ENCODE assay signal across 22 cellular contexts in the genomic region with DNA sequence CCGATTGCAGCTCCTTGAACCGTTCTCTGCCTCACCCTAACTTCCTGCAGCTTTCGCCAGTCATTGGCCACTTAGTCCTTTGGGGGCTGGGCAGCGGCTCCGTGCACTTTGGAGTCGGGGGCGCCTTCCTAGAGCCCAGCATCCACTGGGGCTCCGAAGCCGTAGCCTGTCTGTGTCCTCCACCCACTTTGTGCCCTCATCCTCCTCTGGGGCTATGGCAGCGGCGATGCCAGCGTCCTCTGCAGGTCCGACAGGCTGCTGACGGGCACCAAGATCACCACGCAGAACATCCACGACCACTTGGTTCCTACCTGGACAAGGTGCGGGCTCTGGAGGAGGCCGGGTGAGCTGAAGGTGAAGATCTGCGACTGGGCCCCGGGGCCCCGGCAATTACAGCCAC. TPM values are rescaled to one million over a fixed set of nuclear protein-coding genes. Genes with fewer than 3 reads are reported as not detected.
DNase-seq lines count a peak whose midpoint lies in the region; ATAC-seq, FAIRE-seq and TF ChIP-seq lines count a peak whose summit lies in the region.
"Had no signal": no experiment of that assay in that cellular context is flagged by ENCODE, and none has a peak within 500 bp of the region (broad histone marks: within the 10 kb centered on the region; RNA-seq: fewer than 3 reads in every experiment).

No MANE protein-coding gene starts in this region.

- BruUV-seq in Caco-2 (replicated peaks; lab: Mats Ljungman, UMichigan), result no TSS peak

- H3K27me3 Mint-ChIP-seq in Caco-2 (ENCODE audit: insufficient read depth, unreplicated experiment), result no peaks in the 10 kb centered on the region
- H3K27me3 Mint-ChIP-seq: CD8-positive, alpha-beta memory T cell had no signal

- peaks cover 37% of the 10 kb centered on the region for H3K9me3 Mint-ChIP-seq in Caco-2 (ENCODE audit: unreplicated experiment)
- no peaks in the 10 kb centered on the region for H3K9me3 Mint-ChIP-seq in stimulated activated effector memory CD8-positive, alpha-beta T cell treated with anti-CD3 and anti-CD28 coated beads, Interleukin-12 subunit alpha, Interleukin-12 subunit beta, amount 100 ng/mL, for 72 hours

- H3K4me1 Mint-ChIP-seq in Caco-2 (ENCODE audit: low read depth, unreplicated experiment), result peaks cover 9% of the 10 kb centered on the region
- peaks cover 6% of the 10 kb centered on the region for H3K4me1 Mint-ChIP-seq in stimulated activated effector memory CD8-positive, alpha-beta T cell treated with anti-CD3 and anti-CD28 coated beads, Interleukin-12 subunit alpha, Interleukin-12 subunit beta, amount 100 ng/mL, for 72 hours
- H3K4me1 Mint-ChIP-seq: B cell, GM23338 had no signal

- H3K27ac ChIP-seq in kidney (ENCODE audit: low read depth in 2 of 2, low read length in 2 of 2), result no peak overlapping the region
- peak overlapping the region; percentile 14 to 60 (median 51) for H3K27ac ChIP-seq in right lobe of liver
- H3K27ac ChIP-seq: BLaER1 treated with 17β-estradiol and CSF1 and Interleukin-3, amounts not matched to agents 10 nM and 100 nM; HL-60 had no signal

- POLR2A ChIA-PET in Caco-2 (lab: Charles Lee), result no interaction called here

- H3K9me3 ChIP-seq in Caco-2, result peaks cover 19% of the 10 kb centered on the region
- no peaks in the 10 kb centered on the region for H3K9me3 ChIP-seq in kidney (ENCODE audit: control insufficient read depth in 1 of 2, low read length in 2 of 2)
- no peaks in the 10 kb centered on the region for H3K9me3 ChIP-seq in right lobe of liver
- H3K9me3 ChIP-seq in HAP-1, result no peaks in the 10 kb centered on the region

- H3K36me3 ChIP-seq in Caco-2 (ENCODE audit: control insufficient read depth, insufficient read depth, low read length) (peaks cover 2% of the 10 kb centered on the region; the same call in 1 of the 2 replicates), kidney (ENCODE audit: control insufficient read depth in 1 of 2, insufficient read depth in 2 of 2, low read length in 2 of 2) (no peaks in the 10 kb centered on the region), right lobe of liver (no peaks in the 10 kb centered on the region), HAP-1 (replicated peaks) (no peaks in the 10 kb centered on the region)
- H3K36me3 ChIP-seq: BLaER1 treated with 17β-estradiol and CSF1 and Interleukin-3, amounts not matched to agents 10 nM and 100 nM had no signal

- H3K4me3 ChIP-seq in Caco-2 (ENCODE audit: low read depth, low read length) (no peak overlapping the region), kidney (ENCODE audit: low read length in 2 of 2) (no peak overlapping the region), right lobe of liver (peak overlapping the region; percentile 12 to 45 (median 37)), HAP-1 (no peak overlapping the region)
- H3K4me3 ChIP-seq: BLaER1 treated with 17β-estradiol and CSF1 and Interleukin-3, amounts not matched to agents 10 nM and 100 nM; GM23338 had no signal

- FAIRE-seq in kidney (lab: Jason Lieb, UNC), result no peak
- FAIRE-seq: D721Med, G401.6, GM12891, GM18507, H54 had no signal

- TF ChIP-seq CTCF in Caco-2 (IDR thresholded peaks at IDR 0.05; ENCODE audit: insufficient read depth in 1 of 2, low read depth in 1 of 2, low read length in 1 of 2, severe bottlenecking in 1 of 2, unreplicated experiment in 1 of 2), result no peak
- no peak for TF ChIP-seq CTCF in kidney (IDR thresholded peaks at IDR 0.05; ENCODE audit: borderline replicate concordance, extremely low read depth, insufficient read depth)
- no peak for TF ChIP-seq CTCF in right lobe of liver (IDR thresholded peaks at IDR 0.05)

- no peak overlapping the region for H3K4me3 Mint-ChIP-seq in Caco-2 (ENCODE audit: unreplicated experiment)
- H3K4me3 Mint-ChIP-seq in stimulated activated effector memory CD8-positive, alpha-beta T cell treated with anti-CD3 and anti-CD28 coated beads, Interleukin-12 subunit alpha, Interleukin-12 subunit beta, amount 100 ng/mL, for 72 hours, result no peak overlapping the region
- H3K4me3 Mint-ChIP-seq: B cell; CD8-positive, alpha-beta memory T cell; GM23338; HFFc6; IgD-negative memory B cell had no signal

- H3K36me3 Mint-ChIP-seq in Caco-2 (ENCODE audit: insufficient read depth, unreplicated experiment), result no peaks in the 10 kb centered on the region
- H3K36me3 Mint-ChIP-seq in stimulated activated effector memory CD8-positive, alpha-beta T cell treated with anti-CD3 and anti-CD28 coated beads, Interleukin-12 subunit alpha, Interleukin-12 subunit beta, amount 100 ng/mL, for 72 hours, result peaks cover 9% of the 10 kb centered on the region
- H3K36me3 Mint-ChIP-seq: IgD-negative memory B cell had no signal

- DNase-seq in Caco-2 (no peak), kidney (peak; percentile 55), right lobe of liver (peak; percentile 41 to 80 (median 57)), HAP-1 (ENCODE audit: low spot score in 2 of 2) (no peak), NCI-H774 (lab: John Stamatoyannopoulos, UW) (no peak), OCI-M1 (lab: John Stamatoyannopoulos, UW) (no peak)
- no peak for DNase-seq in stimulated activated effector memory CD8-positive, alpha-beta T cell treated with anti-CD3 and anti-CD28 coated beads, Interleukin-12 subunit alpha, Interleukin-12 subunit beta, amount 100 ng/mL, for 72 hours (ENCODE audit: low spot score in 2 of 2)
- DNase-seq: CD8-positive, alpha-beta memory T cell; COR-L47; HFFc6 had no signal

- 69% methylated on average over 19 of the region's 21 CpGs for WGBS in right lobe of liver (ENCODE audit: insufficient coverage, low coverage, low lambda C conversion rate, missing lambda C conversion rate)

- H3K9ac ChIP-seq in kidney (ENCODE audit: low read length in 2 of 2), result no peak overlapping the region
- H3K9ac ChIP-seq: BLaER1 treated with 17β-estradiol and CSF1 and Interleukin-3, amounts not matched to agents 10 nM and 100 nM had no signal

- peak; percentile 2 to 45 (median 29) for ATAC-seq in right lobe of liver
- no peak for ATAC-seq in stimulated activated effector memory CD8-positive, alpha-beta T cell treated with anti-CD3 and anti-CD28 coated beads, Interleukin-12 subunit alpha, Interleukin-12 subunit beta, amount 100 ng/mL, for 72 hours
- ATAC-seq: GM23338, HCT116 had no signal

- peak; percentile 21 for TF ChIP-seq POLR2A in right lobe of liver (IDR thresholded peaks at IDR 0.05)

- H3K27ac Mint-ChIP-seq in Caco-2 (ENCODE audit: unreplicated experiment), result peak overlapping the region; percentile 3
- peak overlapping the region; percentile 3 for H3K27ac Mint-ChIP-seq in stimulated activated effector memory CD8-positive, alpha-beta T cell treated with anti-CD3 and anti-CD28 coated beads, Interleukin-12 subunit alpha, Interleukin-12 subunit beta, amount 100 ng/mL, for 72 hours
- H3K27ac Mint-ChIP-seq: B cell, GM23338, HFFc6, IgD-negative memory B cell had no signal

- H3K4me1 ChIP-seq in Caco-2 (peaks cover 18% of the 10 kb centered on the region), kidney (ENCODE audit: control insufficient read depth in 1 of 2, insufficient read depth in 1 of 2, low read depth in 1 of 2, low read length in 2 of 2) (peaks cover 4 to 7% of the 10 kb centered on the region in 2 donors), right lobe of liver (peaks cover 0 to 26% (median 10%) of the 10 kb centered on the region in 4 donors), HAP-1 (no peaks in the 10 kb centered on the region)

- CTCF ChIA-PET in Caco-2 (lab: Charles Lee), result no interaction called here

- in situ Hi-C loops in HAP-1 (cut with MboI; ENCODE audit: low sequenced_read_pairs), result no loop called here

- H3K27me3 ChIP-seq in Caco-2 (replicated peaks; ENCODE audit: control insufficient read depth, insufficient read depth, low read length) (no peaks in the 10 kb centered on the region), right lobe of liver (no peaks in the 10 kb centered on the region), HAP-1 (ENCODE audit: low read depth) (no peaks in the 10 kb centered on the region)
- H3K27me3 ChIP-seq: BLaER1 treated with 17β-estradiol and CSF1 and Interleukin-3, amounts not matched to agents 10 nM and 100 nM had no signal

- intact Hi-C loops in Caco-2 (cut with micrococcal nuclease; ENCODE audit: unreplicated experiment) (no loop called here), kidney (cut with DNase I) (no loop called here), right lobe of liver (cut with DNase I) (no loop called here)

RNA-seq across cellular contexts. Expression of a gene that starts 11.8 kb away (rescaled TPM):
- total RNA-seq in Caco-2 (2022), result 0.60 and 1.00 TPM in 2 replicates
- 971 TPM for total RNA-seq in kidney
- 745 TPM for polyA plus RNA-seq in kidney (ENCODE audit: insufficient read depth, low read depth, low replicate concordance)
- total RNA-seq in right lobe of liver, result 1,000 to 10,000 TPM in 5 of 6 experiments, 100 to 1,000 TPM in 1; 978 to 3,352 (median 2,507) TPM
- total RNA-seq: A172, B cell, GM23338 had no signal
- polyA plus RNA-seq: IgD-negative memory B cell had no signal

Comparison
In these comparisons a context has a peak if more than half of its experiments do, and no peak if none do; other contexts are left out.
1. DNase-seq: peak in kidney (single experiment) and right lobe of liver (3 of 3); none in Caco-2 (0 of 2), stimulated activated effector memory CD8-positive, alpha-beta T cell treated with anti-CD3 and anti-CD28 coated beads, Interleukin-12 subunit alpha, Interleukin-12 subunit beta, amount 100 ng/mL, for 72 hours (0 of 2), HAP-1 (0 of 2), NCI-H774 (single experiment) and OCI-M1 (single experiment).
2. H3K4me3 ChIP-seq: peak in right lobe of liver (3 of 3); none in Caco-2 (single experiment), kidney (0 of 2) and HAP-1 (single experiment).
3. H3K27ac ChIP-seq: peak in right lobe of liver (3 of 3); none in kidney (0 of 2).
4. RNA of a gene that starts 11.8 kb away (total RNA-seq): 978 to 3,352 TPM in right lobe of liver and 971 TPM in kidney (single experiment); 0.60 to 1.00 TPM in Caco-2; every median in the first group is over 100 times any median in the second.